Comparison of ENCODE assay signal across 25 cellular contexts in the genomic region with DNA sequence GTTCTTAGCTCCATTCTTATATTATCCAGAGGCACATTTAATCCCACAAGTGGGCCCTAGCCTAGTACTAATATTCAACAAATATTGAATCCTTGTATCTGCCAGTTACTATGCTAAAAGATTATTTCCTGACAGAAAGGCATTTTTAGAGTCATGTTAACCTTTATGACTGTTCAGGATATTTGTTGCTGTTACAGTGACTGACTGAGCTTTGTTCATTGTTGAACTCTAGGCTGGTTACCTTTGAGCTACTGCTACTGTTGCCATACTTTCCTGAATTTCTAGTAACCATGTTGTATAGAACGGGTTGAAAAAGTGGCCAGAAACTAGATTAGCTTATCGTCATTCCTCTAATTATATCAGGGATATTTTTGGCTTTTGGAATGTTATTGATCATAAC.
"Had no signal": no experiment of that assay in that cellular context is flagged by ENCODE, and none has a peak within 500 bp of the region (broad histone marks: within the 10 kb centered on the region; RNA-seq: fewer than 3 reads in every experiment).

No MANE protein-coding gene starts in this region.

- H3K4me1 ChIP-seq: heart right ventricle, left ventricle myocardium inferior, right atrium auricular region, right lobe of liver, suprapubic skin, tibial artery, upper lobe of right lung had no signal

- H3K36me3 ChIP-seq: ovary had no signal

- H3K4me3 Mint-ChIP-seq: mesothelial cell of epicardium; naive thymus-derived CD4-positive, alpha-beta T cell; natural killer cell treated with Interleukin-12 subunit alpha and Interleukin-12 subunit beta and Interleukin-15 and Interleukin-18, amount 100 ng/mL, for 72 hours; stimulated activated naive B cell treated with anti-CD40 and anti-IgM and Interleukin-4, amounts not matched to agents 10 μg/mL and 1 μg/mL and 100 μg/mL, for 72 hours had no signal

- ATAC-seq: heart right ventricle; mucosa of descending colon; naive thymus-derived CD4-positive, alpha-beta T cell; natural killer cell treated with Interleukin-12 subunit alpha and Interleukin-12 subunit beta and Interleukin-15 and Interleukin-18, amount 100 ng/mL, for 72 hours; right lobe of liver; stimulated activated naive B cell treated with anti-CD40 and anti-IgM and Interleukin-4, amounts not matched to agents 10 μg/mL and 1 μg/mL and 100 μg/mL, for 72 hours; stimulated activated naive CD8-positive, alpha-beta T cell treated with anti-CD3 and anti-CD28 coated beads, Interleukin-15, Interleukin-2, amounts not matched to agents 100 U/mL and 50 U/mL, for 24 hours; upper lobe of right lung had no signal

- H3K9me3 ChIP-seq: heart right ventricle, left ventricle myocardium inferior, mucosa of descending colon, ovary, right atrium auricular region, right lobe of liver, stomach, suprapubic skin, thoracic aorta, tibial artery, upper lobe of right lung had no signal

- DNase-seq: heart right ventricle; kidney; left ventricle myocardium inferior; mesendoderm; mucosa of descending colon; naive thymus-derived CD4-positive, alpha-beta T cell; ovary; right lobe of liver; stimulated activated CD4-positive, alpha-beta T cell treated with anti-CD3 and anti-CD28 coated beads, Interleukin-1b, Interleukin-23, amount 100 ng/mL, for 48 hours; stimulated activated CD4-positive, alpha-beta T cell treated with anti-CD3 and anti-CD28 coated beads, Interleukin-4, amount 100 ng/mL, for 1 hour; stimulated activated naive B cell treated with anti-CD40 and anti-IgM and Interleukin-4, amounts not matched to agents 10 μg/mL and 1 μg/mL and 100 μg/mL, for 72 hours; stimulated activated naive CD8-positive, alpha-beta T cell treated with anti-CD3 and anti-CD28 coated beads, Interleukin-15, Interleukin-2, amounts not matched to agents 100 U/mL and 50 U/mL, for 24 hours; stomach; tibial artery; trophoblast cell; upper lobe of right lung had no signal

- H3K4me3 ChIP-seq: heart right ventricle, hepatocyte, left ventricle myocardium inferior, lung, mucosa of descending colon, ovary, right atrium auricular region, right lobe of liver, smooth muscle cell, stomach, suprapubic skin, thoracic aorta, tibial artery, upper lobe of right lung had no signal

- H3K27me3 Mint-ChIP-seq: naive thymus-derived CD4-positive, alpha-beta T cell; natural killer cell treated with Interleukin-12 subunit alpha and Interleukin-12 subunit beta and Interleukin-15 and Interleukin-18, amount 100 ng/mL, for 72 hours; progenitor cell of endocrine pancreas; stimulated activated naive B cell treated with anti-CD40 and anti-IgM and Interleukin-4, amounts not matched to agents 10 μg/mL and 1 μg/mL and 100 μg/mL, for 72 hours had no signal

- H3K27ac Mint-ChIP-seq: mesothelial cell of epicardium; natural killer cell treated with Interleukin-12 subunit alpha and Interleukin-12 subunit beta and Interleukin-15 and Interleukin-18, amount 100 ng/mL, for 72 hours; progenitor cell of endocrine pancreas; stimulated activated naive B cell treated with anti-CD40 and anti-IgM and Interleukin-4, amounts not matched to agents 10 μg/mL and 1 μg/mL and 100 μg/mL, for 72 hours had no signal

- H3K9me3 Mint-ChIP-seq: mesothelial cell of epicardium; natural killer cell treated with Interleukin-12 subunit alpha and Interleukin-12 subunit beta and Interleukin-15 and Interleukin-18, amount 100 ng/mL, for 72 hours; stimulated activated naive B cell treated with anti-CD40 and anti-IgM and Interleukin-4, amounts not matched to agents 10 μg/mL and 1 μg/mL and 100 μg/mL, for 72 hours had no signal

- H3K27ac ChIP-seq: heart right ventricle, hepatocyte, left ventricle myocardium inferior, ovary, right atrium auricular region, right lobe of liver, stomach, suprapubic skin, thoracic aorta, tibial artery, upper lobe of right lung had no signal

- H3K4me1 Mint-ChIP-seq: stimulated activated naive B cell treated with anti-CD40 and anti-IgM and Interleukin-4, amounts not matched to agents 10 μg/mL and 1 μg/mL and 100 μg/mL, for 72 hours had no signal

- H3K27me3 ChIP-seq: heart right ventricle, hepatocyte, ovary, right atrium auricular region, right lobe of liver, stomach, suprapubic skin, tibial artery, upper lobe of right lung had no signal
